Comparison of ENCODE assay signal across 10 cellular contexts in genomic region chr2:127400897-127401756, GRCh38. TPM values are rescaled to one million over a fixed set of nuclear protein-coding genes. Genes with fewer than 3 reads are reported as not detected.
A peak's percentile ranks its signal among the peaks of the same experiment; 100 is the strongest.
DNase-seq lines count a peak whose midpoint lies in the region; TF ChIP-seq lines count a peak whose summit lies in the region.
"Had no signal": no experiment of that assay in that cellular context is flagged by ENCODE, and none has a peak within 500 bp of the region (broad histone marks: within the 10 kb centered on the region; RNA-seq: fewer than 3 reads in every experiment).

No MANE protein-coding gene starts in this region.

- no peaks in the 10 kb centered on the region for H3K36me3 ChIP-seq in colonic mucosa
- no peaks in the 10 kb centered on the region for H3K36me3 ChIP-seq in muscle layer of duodenum (ENCODE audit: control insufficient read depth in 1 of 2, insufficient read depth in 2 of 2, low read length in 2 of 2)

- peak overlapping the region; percentile 8 for H3K4me3 ChIP-seq in colonic mucosa
- H3K4me3 ChIP-seq in muscle layer of duodenum (ENCODE audit: low read depth in 1 of 2, low read length in 2 of 2): peak overlapping the region in 1 of 2 donors; percentile 40

- peak overlapping the region; percentile 79 for H3K27ac ChIP-seq in colonic mucosa
- peak overlapping the region; percentile 41 for H3K27ac ChIP-seq in muscle layer of duodenum (ENCODE audit: low read length)

- H3K27me3 ChIP-seq in colonic mucosa: no peaks in the 10 kb centered on the region
- no peaks in the 10 kb centered on the region for H3K27me3 ChIP-seq in muscle layer of duodenum (ENCODE audit: low read depth, low read length)

- peak overlapping the region; percentile 51 for H3K4me3 Mint-ChIP-seq in Calu3 (ENCODE audit: low read depth, unreplicated experiment)

- peaks cover 12% of the 10 kb centered on the region for H3K4me1 ChIP-seq in colonic mucosa
- peaks cover 9 to 18% of the 10 kb centered on the region in 2 donors for H3K4me1 ChIP-seq in muscle layer of duodenum (ENCODE audit: control insufficient read depth in 1 of 2, insufficient read depth in 2 of 2, low read length in 2 of 2)

- H3K27ac Mint-ChIP-seq in Calu3 (ENCODE audit: unreplicated experiment): peak overlapping the region; percentile 76

- H3K27me3 Mint-ChIP-seq in Calu3 (ENCODE audit: unreplicated experiment): no peaks in the 10 kb centered on the region

- H3K9me3 ChIP-seq in colonic mucosa: no peaks in the 10 kb centered on the region
- H3K9me3 ChIP-seq in muscle layer of duodenum (ENCODE audit: control insufficient read depth in 1 of 2, low read length in 2 of 2): no peaks in the 10 kb centered on the region

- CTCF ChIA-PET in Calu3 (lab: Charles Lee): interaction anchor here (0.8 to 2.1 kb wide), 5 partner anchors 13 to 204 kb away, joined by 3 to 7 read pairs (median 3); partner anchors contain the start of gene MAP3K2

- TF ChIP-seq CTCF in Calu3 (IDR thresholded peaks at IDR 0.05; ENCODE audit: unreplicated experiment): no peak
- TF ChIP-seq CTCF in colonic mucosa (IDR thresholded peaks at IDR 0.05): no peak

- H3K9me3 Mint-ChIP-seq in Calu3 (ENCODE audit: low read depth, unreplicated experiment): no peaks in the 10 kb centered on the region

- peaks cover 56% of the 10 kb centered on the region for H3K4me1 Mint-ChIP-seq in Calu3 (ENCODE audit: low read depth, unreplicated experiment)

- no TSS peak for BruUV-seq in Calu3 (replicated peaks; lab: Mats Ljungman, UMichigan)

- DNase-seq in Calu3 (peak; percentile 62), HT-29 (ENCODE audit: low spot score) (peak; percentile 89), colonic mucosa (peak; percentile 88), Ammon's horn (ENCODE audit: low spot score) (no peak), amniotic stem cell (lab: John Stamatoyannopoulos, UW) (no peak), iPS-NIHi11 (ENCODE audit: low spot score) (no peak), pons (ENCODE audit: low spot score) (no peak)
- DNase-seq: DND-41, NCI-H187 treated with DMSO at 0.1 percent for 48 hours had no signal

- peak overlapping the region; percentile 54 to 76 for H3K9ac ChIP-seq in colonic mucosa (ENCODE audit: low read depth in 2 of 2, low read length in 2 of 2)

- peaks cover 15% of the 10 kb centered on the region for H3K36me3 Mint-ChIP-seq in Calu3 (ENCODE audit: insufficient read depth, unreplicated experiment)

- intact Hi-C loops in Calu3 (cut with micrococcal nuclease; ENCODE audit: unreplicated experiment) (no loop called here), colonic mucosa (cut with DNase I) (no loop called here)

RNA-seq across cellular contexts. Expression of gene MAP3K2, which starts 13.4 kb away (rescaled TPM):
- total RNA-seq in Calu3 (2022): 60.4 and 60.9 TPM in 2 replicates
- total RNA-seq in HT-29 (2014; rRNA removed; shearing (Covaris generic)): 52.8 and 69.4 TPM in 2 replicates
- 10 to 100 TPM; 53.8 to 76.0 TPM for total RNA-seq in colonic mucosa

RNA-seq across cellular contexts. Expression of gene PROC, which starts 17.1 kb away (rescaled TPM):
- total RNA-seq in Calu3 (2022): 0.59 TPM in 1 of 2 replicates, not detected in the other
- total RNA-seq in HT-29 (2014; rRNA removed; shearing (Covaris generic)): 0.74 and 1.3 TPM in 2 replicates
- total RNA-seq in colonic mucosa: 1 to 10 TPM in 1 of 2 donors, under 1 TPM in 1; 0.96 to 3.4 TPM

Comparison
In these comparisons a context has a peak if more than half of its experiments do, and no peak if none do; other contexts are left out.
1. DNase-seq: peak in Calu3 (single experiment), HT-29 (single experiment) and colonic mucosa (single experiment); none in Ammon's horn (single experiment), amniotic stem cell (single experiment), iPS-NIHi11 (single experiment) and pons (single experiment).